37 cellular contexts compared by ENCODE assay signal in the genomic region with DNA sequence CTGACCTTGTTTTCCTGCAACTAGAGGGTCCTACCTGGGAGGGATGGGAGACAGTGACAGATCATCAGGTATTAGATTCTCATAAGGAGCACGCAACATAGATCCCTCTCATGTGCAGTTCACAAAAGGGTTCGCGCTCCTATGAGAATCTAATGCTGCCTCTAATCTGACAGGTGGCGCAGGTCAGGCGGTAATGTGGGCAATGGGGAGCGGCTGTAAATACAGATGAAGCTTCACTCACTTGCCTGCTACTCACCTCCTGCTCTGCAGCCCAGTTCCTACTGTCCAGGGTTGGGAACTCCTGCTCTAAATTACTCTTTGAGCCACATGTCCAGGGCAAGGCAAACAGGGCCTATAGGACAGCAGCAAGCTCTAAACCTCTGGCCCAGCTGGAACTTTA. TPM values are rescaled to one million over a fixed set of nuclear protein-coding genes. Genes with fewer than 3 reads are reported as not detected.
"Had no signal": no experiment of that assay in that cellular context is flagged by ENCODE, and none has a peak within 500 bp of the region (broad histone marks: within the 10 kb centered on the region; RNA-seq: fewer than 3 reads in every experiment).

No MANE protein-coding gene starts in this region.

- H3K4me3 ChIP-seq: adrenal gland, ascending aorta, body of pancreas, breast epithelium, cardiac muscle cell had no signal

- H3K9me3 ChIP-seq: adrenal gland, ascending aorta, body of pancreas, breast epithelium had no signal

- H3K36me3 Mint-ChIP-seq: activated naive CD4-positive, alpha-beta T cell treated with anti-CD3 and anti-CD28 coated beads, Interleukin-2, amount 10 ng/mL, durations not matched to agents 7 days and 5 days; activated naive CD4-positive, alpha-beta T cell treated with anti-CD3 and anti-CD28 coated beads, Interleukin-2, amount 50 U/mL, for 24 hours; activated naive CD4-positive, alpha-beta T cell treated with anti-CD3 and anti-CD28 coated beads, Interleukin-2, amount 50 U/mL, for 72 hours; activated naive CD8-positive, alpha-beta T cell; activated naive CD8-positive, alpha-beta T cell treated with anti-CD3 and anti-CD28 coated beads for 36 hours; activated naive CD8-positive, alpha-beta T cell treated with anti-CD3 and anti-CD28 coated beads, Interleukin-2, amount 10 ng/mL, durations not matched to agents 7 days and 5 days; brain had no signal

- H3K27ac Mint-ChIP-seq: activated naive CD4-positive, alpha-beta T cell treated with anti-CD3 and anti-CD28 coated beads for 36 hours; activated naive CD4-positive, alpha-beta T cell treated with anti-CD3 and anti-CD28 coated beads, Interleukin-2, amount 50 U/mL, for 24 hours; activated naive CD4-positive, alpha-beta T cell treated with anti-CD3 and anti-CD28 coated beads, Interleukin-2, amount 50 U/mL, for 72 hours; activated naive CD8-positive, alpha-beta T cell; activated naive CD8-positive, alpha-beta T cell treated with anti-CD3 and anti-CD28 coated beads for 36 hours; activated naive CD8-positive, alpha-beta T cell treated with anti-CD3 and anti-CD28 coated beads, Interleukin-2, amount 10 ng/mL, durations not matched to agents 7 days and 5 days; activated naive CD8-positive, alpha-beta T cell treated with anti-CD3 and anti-CD28 coated beads, Interleukin-2, amount 50 U/mL, for 24 hours; activated T-cell treated with anti-CD3 and anti-CD28 coated beads, Interleukin-2, amount 50 U/mL, for 24 hours; activated T-cell treated with anti-CD3 and anti-CD28 coated beads, Interleukin-2, amount 50 U/mL, for 72 hours; activated T-helper 1 cell treated with anti-CD3 and anti-CD28 coated beads, Interleukin-12 subunit alpha, Interleukin-12 subunit beta, Interleukin-2, Interleukin-4 antibody, amounts not matched to agents 30 ng/mL and 10 ng/mL and 1 ng/mL, durations not matched to agents 14 hours and 24 hours and 36 hours; activated T-helper 17 cell treated with anti-CD3 and anti-CD28 coated beads, Interleukin-2, amount 50 U/mL, for 72 hours; activated T-helper 2 cell treated with anti-CD3 and anti-CD28 coated beads, Interferon-gamma antibody, Interleukin-2, Interleukin-4, amounts not matched to agents 10 μg/mL and 5 μg/mL and 100 μg/mL, durations not matched to agents 14 hours and 24 hours and 36 hours had no signal

- H3K27ac ChIP-seq: adrenal gland, ascending aorta, body of pancreas, brain microvascular endothelial cell, breast epithelium, cardiac muscle cell had no signal

- H3K4me1 ChIP-seq: adrenal gland, ascending aorta, body of pancreas, breast epithelium had no signal

- H3K9me3 Mint-ChIP-seq: activated naive CD4-positive, alpha-beta T cell treated with anti-CD3 and anti-CD28 coated beads for 36 hours; activated naive CD4-positive, alpha-beta T cell treated with anti-CD3 and anti-CD28 coated beads, Interleukin-2, amount 10 ng/mL, durations not matched to agents 7 days and 5 days; activated naive CD4-positive, alpha-beta T cell treated with anti-CD3 and anti-CD28 coated beads, Interleukin-2, amount 50 U/mL, for 24 hours; activated naive CD4-positive, alpha-beta T cell treated with anti-CD3 and anti-CD28 coated beads, Interleukin-2, amount 50 U/mL, for 72 hours; activated naive CD8-positive, alpha-beta T cell treated with anti-CD3 and anti-CD28 coated beads for 36 hours; activated naive CD8-positive, alpha-beta T cell treated with anti-CD3 and anti-CD28 coated beads, Interleukin-2, amount 10 ng/mL, durations not matched to agents 7 days and 5 days; activated naive CD8-positive, alpha-beta T cell treated with anti-CD3 and anti-CD28 coated beads, Interleukin-2, amount 50 U/mL, for 24 hours; activated T-cell treated with anti-CD3 and anti-CD28 coated beads, Interleukin-2, amount 50 U/mL, for 24 hours; activated T-cell treated with anti-CD3 and anti-CD28 coated beads, Interleukin-2, amount 50 U/mL, for 4 hours; activated T-cell treated with anti-CD3 and anti-CD28 coated beads, Interleukin-2, amount 50 U/mL, for 72 hours; activated T-helper 1 cell treated with anti-CD3 and anti-CD28 coated beads, Interleukin-12 subunit alpha, Interleukin-12 subunit beta, Interleukin-2, Interleukin-4 antibody, amounts not matched to agents 30 ng/mL and 10 ng/mL and 1 ng/mL, durations not matched to agents 14 hours and 24 hours and 36 hours; activated T-helper 17 cell treated with anti-CD3 and anti-CD28 coated beads, Interleukin-2, amount 50 U/mL, for 72 hours; activated T-helper 2 cell treated with anti-CD3 and anti-CD28 coated beads, Interferon-gamma antibody, Interleukin-2, Interleukin-4, amounts not matched to agents 10 μg/mL and 5 μg/mL and 100 μg/mL, durations not matched to agents 14 hours and 24 hours and 36 hours had no signal

- H3K4me1 Mint-ChIP-seq: activated naive CD4-positive, alpha-beta T cell treated with anti-CD3 and anti-CD28 coated beads, Interleukin-2, amount 10 ng/mL, durations not matched to agents 7 days and 5 days; activated naive CD4-positive, alpha-beta T cell treated with anti-CD3 and anti-CD28 coated beads, Interleukin-2, amount 50 U/mL, for 24 hours; activated naive CD8-positive, alpha-beta T cell treated with anti-CD3 and anti-CD28 coated beads for 36 hours; activated naive CD8-positive, alpha-beta T cell treated with anti-CD3 and anti-CD28 coated beads, Interleukin-2, amount 10 ng/mL, durations not matched to agents 7 days and 5 days; activated naive CD8-positive, alpha-beta T cell treated with anti-CD3 and anti-CD28 coated beads, Interleukin-2, amount 50 U/mL, for 24 hours; activated T-helper 17 cell treated with anti-CD3 and anti-CD28 coated beads, Interleukin-2, amount 50 U/mL, for 72 hours; central memory CD8-positive, alpha-beta T cell had no signal

- H3K27me3 Mint-ChIP-seq: activated naive CD4-positive, alpha-beta T cell treated with anti-CD3 and anti-CD28 coated beads, Interleukin-2, amount 10 ng/mL, durations not matched to agents 7 days and 5 days; activated naive CD8-positive, alpha-beta T cell; activated naive CD8-positive, alpha-beta T cell treated with anti-CD3 and anti-CD28 coated beads for 36 hours; activated T-cell treated with anti-CD3 and anti-CD28 coated beads, Interleukin-2, amount 50 U/mL, for 24 hours; central memory CD8-positive, alpha-beta T cell had no signal

- H3K4me3 Mint-ChIP-seq: activated naive CD4-positive, alpha-beta T cell treated with anti-CD3 and anti-CD28 coated beads for 36 hours; activated naive CD4-positive, alpha-beta T cell treated with anti-CD3 and anti-CD28 coated beads, Interleukin-2, amount 10 ng/mL, durations not matched to agents 7 days and 5 days; activated naive CD4-positive, alpha-beta T cell treated with anti-CD3 and anti-CD28 coated beads, Interleukin-2, amount 50 U/mL, for 24 hours; activated naive CD8-positive, alpha-beta T cell; activated naive CD8-positive, alpha-beta T cell treated with anti-CD3 and anti-CD28 coated beads for 36 hours; activated naive CD8-positive, alpha-beta T cell treated with anti-CD3 and anti-CD28 coated beads, Interleukin-2, amount 10 ng/mL, durations not matched to agents 7 days and 5 days; activated naive CD8-positive, alpha-beta T cell treated with anti-CD3 and anti-CD28 coated beads, Interleukin-2, amount 50 U/mL, for 24 hours; activated T-cell treated with anti-CD3 and anti-CD28 coated beads, Interleukin-2, amount 50 U/mL, for 24 hours; activated T-cell treated with anti-CD3 and anti-CD28 coated beads, Interleukin-2, amount 50 U/mL, for 4 hours; activated T-cell treated with anti-CD3 and anti-CD28 coated beads, Interleukin-2, amount 50 U/mL, for 72 hours; activated T-helper 1 cell treated with anti-CD3 and anti-CD28 coated beads, Interleukin-12 subunit alpha, Interleukin-12 subunit beta, Interleukin-2, Interleukin-4 antibody, amounts not matched to agents 30 ng/mL and 10 ng/mL and 1 ng/mL, durations not matched to agents 14 hours and 24 hours and 36 hours; activated T-helper 17 cell treated with anti-CD3 and anti-CD28 coated beads, Interleukin-2, amount 50 U/mL, for 72 hours; brain; central memory CD8-positive, alpha-beta T cell had no signal

- DNase-seq: activated effector memory CD4-positive, alpha-beta T cell treated with anti-CD3 and anti-CD28 coated beads, Interleukin-2, amount 50 U/mL, for 16 hours; activated effector memory CD4-positive, alpha-beta T cell treated with Interleukin-2 at 50 U/mL for 16 hours; activated gamma-delta T cell; activated gamma-delta T cell treated with Interleukin-2 at 50 U/mL for 16 hours; activated naive CD4-positive, alpha-beta T cell; activated naive CD4-positive, alpha-beta T cell treated with anti-CD3 and anti-CD28 coated beads for 36 hours; activated naive CD4-positive, alpha-beta T cell treated with anti-CD3 and anti-CD28 coated beads, Interleukin-2, amount 10 ng/mL, durations not matched to agents 7 days and 5 days; activated naive CD4-positive, alpha-beta T cell treated with anti-CD3 and anti-CD28 coated beads, Interleukin-2, amount 50 U/mL, for 16 hours; activated naive CD4-positive, alpha-beta T cell treated with Interleukin-2 at 50 U/mL for 16 hours; activated naive CD8-positive, alpha-beta T cell treated with anti-CD3 and anti-CD28 coated beads for 36 hours; activated naive CD8-positive, alpha-beta T cell treated with anti-CD3 and anti-CD28 coated beads, Interleukin-2, amount 10 ng/mL, durations not matched to agents 7 days and 5 days; activated naive CD8-positive, alpha-beta T cell treated with anti-CD3 and anti-CD28 coated beads, Interleukin-2, amount 50 U/mL, for 24 hours; activated T-cell treated with anti-CD3 and anti-CD28 coated beads, Interleukin-2, amount 50 U/mL, for 24 hours; activated T-cell treated with anti-CD3 and anti-CD28 coated beads, Interleukin-2, amount 50 U/mL, for 4 hours; activated T-cell treated with anti-CD3 and anti-CD28 coated beads, Interleukin-2, amount 50 U/mL, for 48 hours; activated T-cell treated with anti-CD3 and anti-CD28 coated beads, Interleukin-2, amount 50 U/mL, for 72 hours; adrenal gland; amniotic stem cell; amygdala; anterior cingulate cortex; aorta; body of pancreas; brain microvascular endothelial cell; caudate nucleus; central memory CD4-positive, alpha-beta T cell; cerebellar nuclear complex had no signal

- H3K36me3 ChIP-seq: adrenal gland, ascending aorta, brain microvascular endothelial cell, breast epithelium, cardiac muscle cell had no signal

RNA-seq across cellular contexts. Expression of a gene that starts 46.2 kb away (rescaled TPM):
- total RNA-seq: activated naive CD4-positive, alpha-beta T cell treated with anti-CD3 and anti-CD28 coated beads for 36 hours; activated naive CD8-positive, alpha-beta T cell treated with anti-CD3 and anti-CD28 coated beads for 36 hours; activated naive CD8-positive, alpha-beta T cell treated with anti-CD3 and anti-CD28 coated beads, Interleukin-2, amount 10 ng/mL, durations not matched to agents 7 days and 5 days; activated T-cell treated with anti-CD3 and anti-CD28 coated beads, Interleukin-2, amount 50 U/mL, for 72 hours; activated T-helper 1 cell treated with anti-CD3 and anti-CD28 coated beads, Interleukin-12 subunit alpha, Interleukin-12 subunit beta, Interleukin-2, Interleukin-4 antibody, amounts not matched to agents 30 ng/mL and 10 ng/mL and 1 ng/mL, durations not matched to agents 14 hours and 24 hours and 36 hours; activated T-helper 17 cell treated with anti-CD3 and anti-CD28 coated beads, Interleukin-2, amount 50 U/mL, for 72 hours; activated T-helper 2 cell treated with anti-CD3 and anti-CD28 coated beads, Interferon-gamma antibody, Interleukin-2, Interleukin-4, amounts not matched to agents 10 μg/mL and 5 μg/mL and 100 μg/mL, durations not matched to agents 14 hours and 24 hours and 36 hours had no signal
